ENCODE assay signal across 3 cellular contexts in the genomic region with DNA sequence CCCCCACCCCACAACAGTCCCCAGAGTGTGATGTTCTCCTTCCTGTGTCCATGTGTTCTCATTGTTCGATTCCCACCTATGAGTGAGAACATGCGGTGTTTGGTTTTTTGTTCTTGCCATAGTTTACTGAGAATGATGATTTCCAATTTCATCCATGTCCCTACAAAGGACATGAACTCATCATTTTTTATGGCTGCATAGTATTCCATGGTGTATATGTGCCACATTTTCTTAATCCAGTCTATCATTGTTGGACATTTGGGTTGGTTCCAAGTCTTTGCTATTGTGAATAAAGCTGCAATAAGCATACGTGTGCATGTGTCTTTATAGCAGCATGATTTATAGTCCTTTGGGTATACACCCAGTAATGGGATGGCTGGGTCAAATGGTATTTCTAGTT. TPM values are rescaled to one million over a fixed set of nuclear protein-coding genes. Genes with fewer than 3 reads are reported as not detected.
"Had no signal": no experiment of that assay in that cellular context is flagged by ENCODE, and none has a peak within 500 bp of the region (broad histone marks: within the 10 kb centered on the region; RNA-seq: fewer than 3 reads in every experiment).

No MANE protein-coding gene starts in this region.

RNA-seq across cellular contexts. Expression of gene TEX38, which starts 20.5 kb away (rescaled TPM):
- total RNA-seq: M059J, MCF 10A, NCI-H460 had no signal
